In genomic region chr17:80414803-80415625, GRCh38 we compare ENCODE assay signal across 8 cellular contexts.
DNase-seq lines count a peak whose midpoint lies in the region; ATAC-seq lines count a peak whose summit lies in the region.

Gene ENDOV (plus strand): TSS chr17:80415167. CDS start chr17:80415195, 28 bp downstream.

- peak within 1 kb of the TSS; percentile 96 for H3K27ac ChIP-seq in HUES48 (ENCODE audit: low read depth, low read length)
- peak within 1 kb of the TSS; percentile 76 for H3K27ac ChIP-seq in effector memory CD4-positive, alpha-beta T cell (ENCODE audit: insufficient read depth, low read length, poor library complexity, severe bottlenecking)

- H3K4me3 ChIP-seq in HUES48 (ENCODE audit: low read depth, low read length): peak within 1 kb of the TSS; percentile 100
- peak within 1 kb of the TSS; percentile 96 for H3K4me3 ChIP-seq in effector memory CD4-positive, alpha-beta T cell (ENCODE audit: insufficient read depth, low read depth, low read length, poor library complexity, severe bottlenecking)

- peak; percentile 86 for ATAC-seq in GM21390 (IDR thresholded peaks at IDR 0.05; ENCODE audit: unreplicated experiment)

- H3K36me3 ChIP-seq in HUES48 (ENCODE audit: control insufficient read depth, insufficient read depth, low read length): peaks cover 13% of the 10 kb centered on the region; the same call in 1 of the 2 replicates
- H3K36me3 ChIP-seq in effector memory CD4-positive, alpha-beta T cell (ENCODE audit: control insufficient read depth, insufficient read depth, low read length): no peaks in the 10 kb centered on the region

- no peaks in the 10 kb centered on the region for H3K4me1 ChIP-seq in HUES48 (ENCODE audit: control insufficient read depth, insufficient read depth, low read length)
- peaks cover 11% of the 10 kb centered on the region for H3K4me1 ChIP-seq in effector memory CD4-positive, alpha-beta T cell (ENCODE audit: control insufficient read depth, insufficient read depth, low read length, poor library complexity, severe bottlenecking)

- peaks cover 15% of the 10 kb centered on the region for H3K27me3 ChIP-seq in HUES48 (ENCODE audit: control insufficient read depth, insufficient read depth, low read length)
- H3K27me3 ChIP-seq in effector memory CD4-positive, alpha-beta T cell (replicated peaks; ENCODE audit: control insufficient read depth, insufficient read depth, low read length, poor library complexity, severe bottlenecking): no peaks in the 10 kb centered on the region

- H3K9me3 ChIP-seq in HUES48 (ENCODE audit: control insufficient read depth, insufficient read depth, low read length): no peaks in the 10 kb centered on the region
- no peaks in the 10 kb centered on the region for H3K9me3 ChIP-seq in effector memory CD4-positive, alpha-beta T cell (ENCODE audit: control insufficient read depth, low read length)

- H3K9ac ChIP-seq in HUES48 (ENCODE audit: low read depth, low read length): peak within 1 kb of the TSS; percentile 91

- DNase-seq in COLO829 (ENCODE audit: low spot score): peak; percentile 98
- DNase-seq in NOMO-1 treated with dmso at 0.1 percent for 144 hours (lab: John Stamatoyannopoulos, UW; ENCODE audit: unreplicated experiment): peak; percentile 94
- DNase-seq in activated CD8-positive, alpha-beta memory T cell treated with anti-CD3 and anti-CD28 coated beads for 4 hours (ENCODE audit: low read depth in 2 of 2): peak; percentile 89 to 90
- DNase-seq in effector memory CD4-positive, alpha-beta T cell: peak; percentile 89 to 94 (median 93)
- DNase-seq in medulla oblongata (ENCODE audit: extremely low spot score): peak; percentile 97
- peak; percentile 78 to 91 (median 84) for DNase-seq in stimulated activated CD4-positive, alpha-beta T cell treated with anti-CD3 and anti-CD28 coated beads, TNF-alpha, amount 100 ng/mL, for 4 hours (ENCODE audit: low read depth in 3 of 3)

Comparison
In these comparisons a context has a peak if more than half of its experiments do, and no peak if none do; other contexts are left out.
1. Peak in every context shown above with its lines: DNase-seq, ATAC-seq, H3K4me3 ChIP-seq and H3K27ac ChIP-seq.